ENCODE assay signal across 1 cellular context in the genomic region with DNA sequence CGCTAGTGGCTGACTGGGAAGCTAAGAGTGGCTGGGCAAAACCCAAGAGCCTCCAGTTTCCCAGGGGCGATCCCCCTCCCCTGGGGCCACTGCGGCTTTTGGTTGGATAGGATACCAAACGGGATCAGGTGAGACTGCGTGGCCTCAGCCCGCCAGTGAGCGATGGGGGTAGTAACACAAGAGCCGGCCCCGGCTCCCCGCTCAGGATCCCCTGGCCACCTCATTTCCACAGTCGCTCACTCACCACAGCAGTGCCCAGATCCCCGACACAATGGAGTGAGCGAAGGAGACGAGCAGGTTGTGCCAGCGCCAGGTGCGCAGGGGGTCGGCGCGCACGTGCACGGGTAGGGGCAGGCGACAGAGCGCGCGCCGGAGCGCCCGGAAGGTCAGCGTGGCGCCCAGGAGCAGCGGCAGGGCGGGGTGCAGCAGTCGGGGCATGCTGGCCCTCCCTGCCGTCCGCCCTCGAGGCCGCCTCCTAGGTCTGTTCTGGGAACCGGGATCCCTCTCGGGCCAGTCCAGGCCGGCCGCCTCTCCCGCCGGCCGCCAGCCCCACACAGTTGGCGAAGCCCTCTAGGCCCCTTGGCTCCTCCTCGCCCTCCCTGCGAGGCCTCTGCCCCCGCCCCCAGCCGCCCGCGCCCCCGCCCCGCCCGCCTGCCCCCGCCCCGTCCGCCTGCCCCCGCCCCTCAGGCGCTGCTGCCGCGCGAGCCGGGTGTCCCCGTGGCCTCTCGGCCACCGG.
TF ChIP-seq lines count a peak whose summit lies in the region.

A gene with protein sequence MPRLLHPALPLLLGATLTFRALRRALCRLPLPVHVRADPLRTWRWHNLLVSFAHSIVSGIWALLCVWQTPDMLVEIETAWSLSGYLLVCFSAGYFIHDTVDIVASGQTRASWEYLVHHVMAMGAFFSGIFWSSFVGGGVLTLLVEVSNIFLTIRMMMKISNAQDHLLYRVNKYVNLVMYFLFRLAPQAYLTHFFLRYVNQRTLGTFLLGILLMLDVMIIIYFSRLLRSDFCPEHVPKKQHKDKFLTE (minus strand): TSS at position 574 of the 736 bp plus-strand sequence. CDS start 136 bp downstream, at position 438.

TF ChIP-seq in WTC11, 78 proteins besides CTCF, POLR2A, EP300 and RAD21 (continued from another document and continues in another):
- TF ChIP-seq, protein P1, sequence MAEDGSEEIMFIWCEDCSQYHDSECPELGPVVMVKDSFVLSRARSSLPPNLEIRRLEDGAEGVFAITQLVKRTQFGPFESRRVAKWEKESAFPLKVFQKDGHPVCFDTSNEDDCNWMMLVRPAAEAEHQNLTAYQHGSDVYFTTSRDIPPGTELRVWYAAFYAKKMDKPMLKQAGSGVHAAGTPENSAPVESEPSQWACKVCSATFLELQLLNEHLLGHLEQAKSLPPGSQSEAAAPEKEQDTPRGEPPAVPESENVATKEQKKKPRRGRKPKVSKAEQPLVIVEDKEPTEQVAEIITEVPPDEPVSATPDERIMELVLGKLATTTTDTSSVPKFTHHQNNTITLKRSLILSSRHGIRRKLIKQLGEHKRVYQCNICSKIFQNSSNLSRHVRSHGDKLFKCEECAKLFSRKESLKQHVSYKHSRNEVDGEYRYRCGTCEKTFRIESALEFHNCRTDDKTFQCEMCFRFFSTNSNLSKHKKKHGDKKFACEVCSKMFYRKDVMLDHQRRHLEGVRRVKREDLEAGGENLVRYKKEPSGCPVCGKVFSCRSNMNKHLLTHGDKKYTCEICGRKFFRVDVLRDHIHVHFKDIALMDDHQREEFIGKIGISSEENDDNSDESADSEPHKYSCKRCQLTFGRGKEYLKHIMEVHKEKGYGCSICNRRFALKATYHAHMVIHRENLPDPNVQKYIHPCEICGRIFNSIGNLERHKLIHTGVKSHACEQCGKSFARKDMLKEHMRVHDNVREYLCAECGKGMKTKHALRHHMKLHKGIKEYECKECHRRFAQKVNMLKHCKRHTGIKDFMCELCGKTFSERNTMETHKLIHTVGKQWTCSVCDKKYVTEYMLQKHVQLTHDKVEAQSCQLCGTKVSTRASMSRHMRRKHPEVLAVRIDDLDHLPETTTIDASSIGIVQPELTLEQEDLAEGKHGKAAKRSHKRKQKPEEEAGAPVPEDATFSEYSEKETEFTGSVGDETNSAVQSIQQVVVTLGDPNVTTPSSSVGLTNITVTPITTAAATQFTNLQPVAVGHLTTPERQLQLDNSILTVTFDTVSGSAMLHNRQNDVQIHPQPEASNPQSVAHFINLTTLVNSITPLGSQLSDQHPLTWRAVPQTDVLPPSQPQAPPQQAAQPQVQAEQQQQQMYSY (CRISPR knock-in tag; IDR thresholded peaks at IDR 0.05): no peak
- TF ChIP-seq, protein P2, sequence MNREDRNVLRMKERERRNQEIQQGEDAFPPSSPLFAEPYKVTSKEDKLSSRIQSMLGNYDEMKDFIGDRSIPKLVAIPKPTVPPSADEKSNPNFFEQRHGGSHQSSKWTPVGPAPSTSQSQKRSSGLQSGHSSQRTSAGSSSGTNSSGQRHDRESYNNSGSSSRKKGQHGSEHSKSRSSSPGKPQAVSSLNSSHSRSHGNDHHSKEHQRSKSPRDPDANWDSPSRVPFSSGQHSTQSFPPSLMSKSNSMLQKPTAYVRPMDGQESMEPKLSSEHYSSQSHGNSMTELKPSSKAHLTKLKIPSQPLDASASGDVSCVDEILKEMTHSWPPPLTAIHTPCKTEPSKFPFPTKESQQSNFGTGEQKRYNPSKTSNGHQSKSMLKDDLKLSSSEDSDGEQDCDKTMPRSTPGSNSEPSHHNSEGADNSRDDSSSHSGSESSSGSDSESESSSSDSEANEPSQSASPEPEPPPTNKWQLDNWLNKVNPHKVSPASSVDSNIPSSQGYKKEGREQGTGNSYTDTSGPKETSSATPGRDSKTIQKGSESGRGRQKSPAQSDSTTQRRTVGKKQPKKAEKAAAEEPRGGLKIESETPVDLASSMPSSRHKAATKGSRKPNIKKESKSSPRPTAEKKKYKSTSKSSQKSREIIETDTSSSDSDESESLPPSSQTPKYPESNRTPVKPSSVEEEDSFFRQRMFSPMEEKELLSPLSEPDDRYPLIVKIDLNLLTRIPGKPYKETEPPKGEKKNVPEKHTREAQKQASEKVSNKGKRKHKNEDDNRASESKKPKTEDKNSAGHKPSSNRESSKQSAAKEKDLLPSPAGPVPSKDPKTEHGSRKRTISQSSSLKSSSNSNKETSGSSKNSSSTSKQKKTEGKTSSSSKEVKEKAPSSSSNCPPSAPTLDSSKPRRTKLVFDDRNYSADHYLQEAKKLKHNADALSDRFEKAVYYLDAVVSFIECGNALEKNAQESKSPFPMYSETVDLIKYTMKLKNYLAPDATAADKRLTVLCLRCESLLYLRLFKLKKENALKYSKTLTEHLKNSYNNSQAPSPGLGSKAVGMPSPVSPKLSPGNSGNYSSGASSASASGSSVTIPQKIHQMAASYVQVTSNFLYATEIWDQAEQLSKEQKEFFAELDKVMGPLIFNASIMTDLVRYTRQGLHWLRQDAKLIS (CRISPR knock-in tag; IDR thresholded peaks at IDR 0.05; ENCODE audit: borderline replicate concordance): peak; percentile 75
- TF ChIP-seq, protein P3, sequence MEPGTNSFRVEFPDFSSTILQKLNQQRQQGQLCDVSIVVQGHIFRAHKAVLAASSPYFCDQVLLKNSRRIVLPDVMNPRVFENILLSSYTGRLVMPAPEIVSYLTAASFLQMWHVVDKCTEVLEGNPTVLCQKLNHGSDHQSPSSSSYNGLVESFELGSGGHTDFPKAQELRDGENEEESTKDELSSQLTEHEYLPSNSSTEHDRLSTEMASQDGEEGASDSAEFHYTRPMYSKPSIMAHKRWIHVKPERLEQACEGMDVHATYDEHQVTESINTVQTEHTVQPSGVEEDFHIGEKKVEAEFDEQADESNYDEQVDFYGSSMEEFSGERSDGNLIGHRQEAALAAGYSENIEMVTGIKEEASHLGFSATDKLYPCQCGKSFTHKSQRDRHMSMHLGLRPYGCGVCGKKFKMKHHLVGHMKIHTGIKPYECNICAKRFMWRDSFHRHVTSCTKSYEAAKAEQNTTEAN (CRISPR knock-in tag; IDR thresholded peaks at IDR 0.05): peak; percentile 85
- TF ChIP-seq CREM (CRISPR knock-in tag; IDR thresholded peaks at IDR 0.05) (0 out of 2 replicates have a peak, but pooled peaks have one; percentile 53), FOXK1 (CRISPR knock-in tag; IDR thresholded peaks at IDR 0.05) (peak; percentile 74), E2F5 (CRISPR knock-in tag; IDR thresholded peaks at IDR 0.05) (peak; percentile 71), E2F1 (CRISPR knock-in tag; IDR thresholded peaks at IDR 0.05) (peak; percentile 82), JUN (CRISPR knock-in tag; IDR thresholded peaks at IDR 0.05) (peak; percentile 74), CBFB (CRISPR knock-in tag; IDR thresholded peaks at IDR 0.05; ENCODE audit: low read depth) (no peak), ELF4 (CRISPR knock-in tag; IDR thresholded peaks at IDR 0.05; ENCODE audit: low read depth) (no peak), TP53 (CRISPR knock-in tag; IDR thresholded peaks at IDR 0.05) (no peak), ZNF671 (CRISPR knock-in tag; IDR thresholded peaks at IDR 0.05) (peak; percentile 94), ATF1 (CRISPR knock-in tag; IDR thresholded peaks at IDR 0.05) (0 out of 2 replicates have a peak, but pooled peaks have one; percentile 13), FOXP1 (CRISPR knock-in tag; IDR thresholded peaks at IDR 0.05; ENCODE audit: borderline replicate concordance) (peak; percentile 80), E2F4 (CRISPR knock-in tag; IDR thresholded peaks at IDR 0.05; ENCODE audit: borderline replicate concordance, low read depth) (no peak), ZNF232 (CRISPR knock-in tag; IDR thresholded peaks at IDR 0.05) (peak; percentile 72), GABPB1 (CRISPR knock-in tag; IDR thresholded peaks at IDR 0.05) (peak; percentile 34; the same call in 1 of the 2 replicates), ZNF416 (CRISPR knock-in tag; IDR thresholded peaks at IDR 0.05) (peak; percentile 95)
- TF ChIP-seq, protein P4, sequence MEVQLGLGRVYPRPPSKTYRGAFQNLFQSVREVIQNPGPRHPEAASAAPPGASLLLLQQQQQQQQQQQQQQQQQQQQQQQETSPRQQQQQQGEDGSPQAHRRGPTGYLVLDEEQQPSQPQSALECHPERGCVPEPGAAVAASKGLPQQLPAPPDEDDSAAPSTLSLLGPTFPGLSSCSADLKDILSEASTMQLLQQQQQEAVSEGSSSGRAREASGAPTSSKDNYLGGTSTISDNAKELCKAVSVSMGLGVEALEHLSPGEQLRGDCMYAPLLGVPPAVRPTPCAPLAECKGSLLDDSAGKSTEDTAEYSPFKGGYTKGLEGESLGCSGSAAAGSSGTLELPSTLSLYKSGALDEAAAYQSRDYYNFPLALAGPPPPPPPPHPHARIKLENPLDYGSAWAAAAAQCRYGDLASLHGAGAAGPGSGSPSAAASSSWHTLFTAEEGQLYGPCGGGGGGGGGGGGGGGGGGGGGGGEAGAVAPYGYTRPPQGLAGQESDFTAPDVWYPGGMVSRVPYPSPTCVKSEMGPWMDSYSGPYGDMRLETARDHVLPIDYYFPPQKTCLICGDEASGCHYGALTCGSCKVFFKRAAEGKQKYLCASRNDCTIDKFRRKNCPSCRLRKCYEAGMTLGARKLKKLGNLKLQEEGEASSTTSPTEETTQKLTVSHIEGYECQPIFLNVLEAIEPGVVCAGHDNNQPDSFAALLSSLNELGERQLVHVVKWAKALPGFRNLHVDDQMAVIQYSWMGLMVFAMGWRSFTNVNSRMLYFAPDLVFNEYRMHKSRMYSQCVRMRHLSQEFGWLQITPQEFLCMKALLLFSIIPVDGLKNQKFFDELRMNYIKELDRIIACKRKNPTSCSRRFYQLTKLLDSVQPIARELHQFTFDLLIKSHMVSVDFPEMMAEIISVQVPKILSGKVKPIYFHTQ (CRISPR knock-in tag; IDR thresholded peaks at IDR 0.05): peak; percentile 86
- TF ChIP-seq, protein P5, sequence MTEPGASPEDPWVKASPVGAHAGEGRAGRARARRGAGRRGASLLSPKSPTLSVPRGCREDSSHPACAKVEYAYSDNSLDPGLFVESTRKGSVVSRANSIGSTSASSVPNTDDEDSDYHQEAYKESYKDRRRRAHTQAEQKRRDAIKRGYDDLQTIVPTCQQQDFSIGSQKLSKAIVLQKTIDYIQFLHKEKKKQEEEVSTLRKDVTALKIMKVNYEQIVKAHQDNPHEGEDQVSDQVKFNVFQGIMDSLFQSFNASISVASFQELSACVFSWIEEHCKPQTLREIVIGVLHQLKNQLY (CRISPR knock-in tag; IDR thresholded peaks at IDR 0.05): peak; percentile 48; the same call in 1 of the 2 replicates
- TF ChIP-seq, protein P6, sequence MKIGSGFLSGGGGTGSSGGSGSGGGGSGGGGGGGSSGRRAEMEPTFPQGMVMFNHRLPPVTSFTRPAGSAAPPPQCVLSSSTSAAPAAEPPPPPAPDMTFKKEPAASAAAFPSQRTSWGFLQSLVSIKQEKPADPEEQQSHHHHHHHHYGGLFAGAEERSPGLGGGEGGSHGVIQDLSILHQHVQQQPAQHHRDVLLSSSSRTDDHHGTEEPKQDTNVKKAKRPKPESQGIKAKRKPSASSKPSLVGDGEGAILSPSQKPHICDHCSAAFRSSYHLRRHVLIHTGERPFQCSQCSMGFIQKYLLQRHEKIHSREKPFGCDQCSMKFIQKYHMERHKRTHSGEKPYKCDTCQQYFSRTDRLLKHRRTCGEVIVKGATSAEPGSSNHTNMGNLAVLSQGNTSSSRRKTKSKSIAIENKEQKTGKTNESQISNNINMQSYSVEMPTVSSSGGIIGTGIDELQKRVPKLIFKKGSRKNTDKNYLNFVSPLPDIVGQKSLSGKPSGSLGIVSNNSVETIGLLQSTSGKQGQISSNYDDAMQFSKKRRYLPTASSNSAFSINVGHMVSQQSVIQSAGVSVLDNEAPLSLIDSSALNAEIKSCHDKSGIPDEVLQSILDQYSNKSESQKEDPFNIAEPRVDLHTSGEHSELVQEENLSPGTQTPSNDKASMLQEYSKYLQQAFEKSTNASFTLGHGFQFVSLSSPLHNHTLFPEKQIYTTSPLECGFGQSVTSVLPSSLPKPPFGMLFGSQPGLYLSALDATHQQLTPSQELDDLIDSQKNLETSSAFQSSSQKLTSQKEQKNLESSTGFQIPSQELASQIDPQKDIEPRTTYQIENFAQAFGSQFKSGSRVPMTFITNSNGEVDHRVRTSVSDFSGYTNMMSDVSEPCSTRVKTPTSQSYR (CRISPR knock-in tag; IDR thresholded peaks at IDR 0.05): peak; percentile 36; the same call in 1 of the 2 replicates
- TF ChIP-seq, protein P7, sequence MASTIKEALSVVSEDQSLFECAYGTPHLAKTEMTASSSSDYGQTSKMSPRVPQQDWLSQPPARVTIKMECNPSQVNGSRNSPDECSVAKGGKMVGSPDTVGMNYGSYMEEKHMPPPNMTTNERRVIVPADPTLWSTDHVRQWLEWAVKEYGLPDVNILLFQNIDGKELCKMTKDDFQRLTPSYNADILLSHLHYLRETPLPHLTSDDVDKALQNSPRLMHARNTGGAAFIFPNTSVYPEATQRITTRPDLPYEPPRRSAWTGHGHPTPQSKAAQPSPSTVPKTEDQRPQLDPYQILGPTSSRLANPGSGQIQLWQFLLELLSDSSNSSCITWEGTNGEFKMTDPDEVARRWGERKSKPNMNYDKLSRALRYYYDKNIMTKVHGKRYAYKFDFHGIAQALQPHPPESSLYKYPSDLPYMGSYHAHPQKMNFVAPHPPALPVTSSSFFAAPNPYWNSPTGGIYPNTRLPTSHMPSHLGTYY (CRISPR knock-in tag; IDR thresholded peaks at IDR 0.05): peak; percentile 90
- TF ChIP-seq, protein P8, sequence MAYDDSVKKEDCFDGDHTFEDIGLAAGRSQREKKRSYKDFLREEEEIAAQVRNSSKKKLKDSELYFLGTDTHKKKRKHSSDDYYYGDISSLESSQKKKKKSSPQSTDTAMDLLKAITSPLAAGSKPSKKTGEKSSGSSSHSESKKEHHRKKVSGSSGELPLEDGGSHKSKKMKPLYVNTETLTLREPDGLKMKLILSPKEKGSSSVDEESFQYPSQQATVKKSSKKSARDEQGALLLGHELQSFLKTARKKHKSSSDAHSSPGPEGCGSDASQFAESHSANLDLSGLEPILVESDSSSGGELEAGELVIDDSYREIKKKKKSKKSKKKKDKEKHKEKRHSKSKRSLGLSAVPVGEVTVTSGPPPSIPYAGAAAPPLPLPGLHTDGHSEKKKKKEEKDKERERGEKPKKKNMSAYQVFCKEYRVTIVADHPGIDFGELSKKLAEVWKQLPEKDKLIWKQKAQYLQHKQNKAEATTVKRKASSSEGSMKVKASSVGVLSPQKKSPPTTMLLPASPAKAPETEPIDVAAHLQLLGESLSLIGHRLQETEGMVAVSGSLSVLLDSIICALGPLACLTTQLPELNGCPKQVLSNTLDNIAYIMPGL (CRISPR knock-in tag; IDR thresholded peaks at IDR 0.05): peak; percentile 13; the same call in 1 of the 2 replicates
